8 cellular contexts compared by ENCODE assay signal in genomic region chr20:3218307-3218988, GRCh38. TPM values are rescaled to one million over a fixed set of nuclear protein-coding genes. Genes with fewer than 3 reads are reported as not detected.
DNase-seq lines count a peak whose midpoint lies in the region; ATAC-seq, FAIRE-seq and TF ChIP-seq lines count a peak whose summit lies in the region.

No MANE protein-coding gene starts in this region.

- no peak overlapping the region for H3K27ac ChIP-seq in cardiac muscle cell
- H3K27ac ChIP-seq in small intestine (ENCODE audit: low read depth in 1 of 2, low read length in 1 of 2): no peak overlapping the region

- H3K36me3 ChIP-seq in cardiac muscle cell (peaks cover 8% of the 10 kb centered on the region), small intestine (ENCODE audit: control insufficient read depth in 2 of 2, insufficient read depth in 2 of 2, low read length in 2 of 2) (peaks cover 0 to 6% of the 10 kb centered on the region in 2 donors)

- H3K4me3 ChIP-seq in cardiac muscle cell (no peak overlapping the region), small intestine (ENCODE audit: low read depth in 1 of 2, low read length in 2 of 2) (no peak overlapping the region)

- DNase-seq in ELR (ENCODE audit: low read depth) (peak; percentile 54), RPMI7951 (ENCODE audit: low read depth) (peak; percentile 31), activated gamma-delta T cell treated with Interleukin-2 at 50 U/mL for 16 hours (peak; percentile 76), cardiac muscle cell (ENCODE audit: low read depth in 1 of 2, low spot score in 1 of 2) (peak; percentile 54 to 60), small intestine (peak; percentile 54), cortex of kidney (lab: John Stamatoyannopoulos, UW) (no peak)

- ATAC-seq in HG02798 (IDR thresholded peaks at IDR 0.05; ENCODE audit: poor library complexity, unreplicated experiment) (peak; percentile 79), GM21367 (IDR thresholded peaks at IDR 0.05; ENCODE audit: unreplicated experiment) (no peak)

- no peaks in the 10 kb centered on the region for H3K4me1 ChIP-seq in cardiac muscle cell (ENCODE audit: low read depth)
- H3K4me1 ChIP-seq in small intestine (ENCODE audit: control insufficient read depth in 2 of 2, insufficient read depth in 1 of 2, low read depth in 1 of 2, low read length in 1 of 2): no peaks in the 10 kb centered on the region

- 16 to 21% (median 20%) methylated on average over 30 of the region's 30 CpGs for WGBS in small intestine, 3 donors

- H3K27me3 ChIP-seq in cardiac muscle cell: no peaks in the 10 kb centered on the region
- no peaks in the 10 kb centered on the region for H3K27me3 ChIP-seq in small intestine (ENCODE audit: control insufficient read depth in 2 of 2, insufficient read depth in 2 of 2, low read length in 2 of 2)

- TF ChIP-seq CTCF in cardiac muscle cell (IDR thresholded peaks at IDR 0.05; ENCODE audit: low read depth, low read length): peak; percentile 95

- H3K9me3 ChIP-seq in cardiac muscle cell (ENCODE audit: low read depth) (no peaks in the 10 kb centered on the region), small intestine (ENCODE audit: control insufficient read depth, low read depth) (no peaks in the 10 kb centered on the region)

- FAIRE-seq in small intestine (lab: Jason Lieb, UNC): no peak

RNA-seq across cellular contexts. Expression of gene ITPA, which starts 9.2 kb away (rescaled TPM):
- total RNA-seq in RPMI7951 (2014; rRNA removed; shearing (Covaris generic)): 112 and 137 TPM in 2 replicates
- total RNA-seq in cardiac muscle cell: 33.8 and 56.5 TPM in 2 replicates
- 54.5 and 74.1 TPM in 2 replicates for polyA plus RNA-seq in cardiac muscle cell
- polyA plus RNA-seq in small intestine: 10 to 100 TPM; 67.6 to 97.0 (median 71.8) TPM

RNA-seq across cellular contexts. Expression of gene DDRGK1, which starts 14.0 kb away (rescaled TPM):
- 37.6 and 43.5 TPM in 2 replicates for total RNA-seq in RPMI7951 (2014; rRNA removed; shearing (Covaris generic))
- total RNA-seq in cardiac muscle cell: 57.6 and 107 TPM in 2 replicates
- polyA plus RNA-seq in cardiac muscle cell (48.1 and 81.6 TPM in 2 replicates), small intestine (10 to 100 TPM; 37.1 to 96.9 (median 55.1) TPM)

RNA-seq across cellular contexts. Expression of gene SLC4A11, which starts 20.5 kb away (rescaled TPM):
- total RNA-seq in RPMI7951 (2014; rRNA removed; shearing (Covaris generic)): 0.60 and 0.68 TPM in 2 replicates
- total RNA-seq in cardiac muscle cell: 0.11 and 0.12 TPM in 2 replicates
- polyA plus RNA-seq in cardiac muscle cell (0.54 TPM in 1 of 2 replicates, not detected in the other), small intestine (under 1 TPM; 0.27 to 0.57 (median 0.45) TPM)

RNA-seq across cellular contexts. Expression of gene LZTS3, which starts 45.1 kb away (rescaled TPM):
- 1.4 and 3.4 TPM in 2 replicates for total RNA-seq in RPMI7951 (2014; rRNA removed; shearing (Covaris generic))
- total RNA-seq in cardiac muscle cell: 20.5 and 30.9 TPM in 2 replicates
- polyA plus RNA-seq in cardiac muscle cell (14.5 and 15.7 TPM in 2 replicates), small intestine (10 to 100 TPM in 1 of 3 donors, 1 to 10 TPM in 2; 7.3 to 19.9 (median 8.9) TPM)

RNA-seq across cellular contexts. Expression of gene FASTKD5, which starts 58.8 kb away (rescaled TPM):
- total RNA-seq in RPMI7951 (2014; rRNA removed; shearing (Covaris generic)): 22.0 and 24.0 TPM in 2 replicates
- 9.5 and 14.6 TPM in 2 replicates for total RNA-seq in cardiac muscle cell
- polyA plus RNA-seq in cardiac muscle cell (12.3 and 21.4 TPM in 2 replicates), small intestine (10 to 100 TPM; 11.3 to 13.7 (median 12.5) TPM)
